ENCODE assay signal across 12 cellular contexts in genomic region chr5:143004361-143004802, GRCh38.
DNase-seq lines count a peak whose midpoint lies in the region; ATAC-seq, FAIRE-seq and TF ChIP-seq lines count a peak whose summit lies in the region.
"Had no signal": no experiment of that assay in that cellular context is flagged by ENCODE, and none has a peak within 500 bp of the region (broad histone marks: within the 10 kb centered on the region; RNA-seq: fewer than 3 reads in every experiment).

No MANE protein-coding gene starts in this region.

- TF ChIP-seq POLR2A in GM12892 (IDR thresholded peaks at IDR 0.05; ENCODE audit: low read depth, low read length) = peak; percentile 39; the same call in 1 of the 2 replicates
- no peak for TF ChIP-seq POLR2A in testis (IDR thresholded peaks at IDR 0.05)

- 48 to 63% methylated on average over 3 of the region's 3 CpGs for WGBS in testis, 2 donors

- H3K27ac ChIP-seq in testis = no peak overlapping the region
- H3K27ac ChIP-seq: cardiac muscle cell, hepatocyte, KMS-11 had no signal

- ATAC-seq in GM21447 (IDR thresholded peaks at IDR 0.05; ENCODE audit: unreplicated experiment) (peak; percentile 43), HG03565 (IDR thresholded peaks at IDR 0.05; ENCODE audit: unreplicated experiment) (peak; percentile 23)

- H3K36me3 ChIP-seq in testis (ENCODE audit: low read depth, missing control alignments) = no peaks in the 10 kb centered on the region
- H3K36me3 ChIP-seq: cardiac muscle cell had no signal

- intact Hi-C loops in testis (cut with DNase I; ENCODE audit: low total_unique reads) = loop anchor here (10.0 kb wide), 1 partner anchor 820 kb away; no protein-coding TSS in a partner anchor

- no peaks in the 10 kb centered on the region for H3K27me3 ChIP-seq in testis
- H3K27me3 ChIP-seq: cardiac muscle cell, hepatocyte had no signal

- TF ChIP-seq CTCF in testis (IDR thresholded peaks at IDR 0.05) = no peak

- DNase-seq in GM12892 (ENCODE audit: insufficient read length) (no peak), kidney glomerular epithelial cell (lab: John Stamatoyannopoulos, UW) (peak; percentile 91), NCI-H187 (lab: John Stamatoyannopoulos, UW) (no peak), testis (no peak), middle frontal gyrus (ENCODE audit: extremely low spot score, low spot score) (no peak), NCI-H1694 treated with DMSO at 0.1 percent for 48 hours (lab: John Stamatoyannopoulos, UW) (no peak)
- DNase-seq: DMS79 treated with DMSO at 0.1 percent for 48 hours had no signal

- peak; percentile 92 for FAIRE-seq in GM12892 (lab: Jason Lieb, UNC)

- H3K4me1 ChIP-seq in testis = peaks cover 16% of the 10 kb centered on the region

- no peaks in the 10 kb centered on the region for H3K9me3 ChIP-seq in testis

- no peak overlapping the region for H3K4me3 ChIP-seq in testis
- H3K4me3 ChIP-seq: cardiac muscle cell, hepatocyte had no signal
